ENCODE assay signal across 10 cellular contexts in genomic region chr4:118279920-118280432, GRCh38.
DNase-seq lines count a peak whose midpoint lies in the region; ATAC-seq and TF ChIP-seq lines count a peak whose summit lies in the region.
"Had no signal": no experiment of that assay in that cellular context is flagged by ENCODE, and none has a peak within 500 bp of the region (broad histone marks: within the 10 kb centered on the region; RNA-seq: fewer than 3 reads in every experiment).

No MANE protein-coding gene starts in this region.

- H3K36me3 Mint-ChIP-seq in glutamatergic neuron (ENCODE audit: unreplicated experiment), result no peaks in the 10 kb centered on the region
- peaks cover 45 to 57% of the 10 kb centered on the region in 2 donors for H3K36me3 Mint-ChIP-seq in stimulated activated naive B cell treated with anti-CD40 and anti-IgM and Interleukin-4, amounts not matched to agents 10 μg/mL and 1 μg/mL and 100 μg/mL, for 72 hours

- no peak for ATAC-seq in SK-N-SH treated with all-trans-retinoic acid at 6 μM for 48 hours
- no peak for ATAC-seq in stimulated activated naive B cell treated with anti-CD40 and anti-IgM and Interleukin-4, amounts not matched to agents 10 μg/mL and 1 μg/mL and 100 μg/mL, for 72 hours (replicated peaks)
- no peak for ATAC-seq in HG03520 (IDR thresholded peaks at IDR 0.05; ENCODE audit: unreplicated experiment)

- peaks cover 5% of the 10 kb centered on the region for H3K9me3 Mint-ChIP-seq in glutamatergic neuron (ENCODE audit: unreplicated experiment)
- H3K9me3 Mint-ChIP-seq in stimulated activated naive B cell treated with anti-CD40 and anti-IgM and Interleukin-4, amounts not matched to agents 10 μg/mL and 1 μg/mL and 100 μg/mL, for 72 hours, result peaks cover 2 to 4% of the 10 kb centered on the region in 2 donors

- H3K4me3 ChIP-seq in SK-N-SH (ENCODE audit: low read depth in 2 of 2, low read length in 1 of 2), result peak overlapping the region; percentile 79 to 96

- H3K4me3 Mint-ChIP-seq in glutamatergic neuron (ENCODE audit: unreplicated experiment), result peak overlapping the region; percentile 90
- peak overlapping the region; percentile 90 to 94 for H3K4me3 Mint-ChIP-seq in stimulated activated naive B cell treated with anti-CD40 and anti-IgM and Interleukin-4, amounts not matched to agents 10 μg/mL and 1 μg/mL and 100 μg/mL, for 72 hours

- TF ChIP-seq CTCF in SK-N-SH (IDR thresholded peaks at IDR 0.05) (no peak), VCaP (conservative IDR thresholded peaks at IDR 0.05) (no peak), glutamatergic neuron (IDR thresholded peaks at IDR 0.05; ENCODE audit: partially characterized antibody, unreplicated experiment) (no peak)

- peak overlapping the region; percentile 93 for H3K9ac ChIP-seq in SK-N-SH

- TF ChIP-seq EP300 in SK-N-SH (IDR thresholded peaks at IDR 0.05; ENCODE audit: borderline replicate concordance in 1 of 2, low read depth in 1 of 2, low read length in 1 of 2), result no peak

- peaks cover 24 to 32% of the 10 kb centered on the region in 2 experiments for H3K36me3 ChIP-seq in SK-N-SH (replicated peaks in 1 of 2; ENCODE audit: control insufficient read depth in 1 of 2, insufficient read depth in 2 of 2, low read length in 1 of 2)

- peaks cover 27% of the 10 kb centered on the region for H4K20me1 ChIP-seq in SK-N-SH (ENCODE audit: insufficient read depth)

- peaks cover 41% of the 10 kb centered on the region for H3F3A ChIP-seq in SK-N-SH (replicated peaks; ENCODE audit: insufficient read depth)

- CTCF ChIA-PET in SK-N-SH (lab: Yijun Ruan, JAX), result interaction anchor here (0.7 to 6.7 kb wide), 6 partner anchors 20 to 231 kb away, joined by 3 to 69 read pairs (median 3); partner anchors contain the start of gene PRSS12

- no peaks in the 10 kb centered on the region for H3K9me2 ChIP-seq in SK-N-SH

- H3K27ac ChIP-seq in SK-N-SH (ENCODE audit: low read depth in 2 of 2, low read length in 1 of 2) (peak overlapping the region; percentile 74 to 94), VCaP (peak overlapping the region; percentile 96)

- H3K9me3 ChIP-seq in SK-N-SH, result no peaks in the 10 kb centered on the region

- DNase-seq in SK-N-SH, result no peak
- DNase-seq in glutamatergic neuron, result no peak
- no peak for DNase-seq in stimulated activated naive B cell treated with anti-CD40 and anti-IgM and Interleukin-4, amounts not matched to agents 10 μg/mL and 1 μg/mL and 100 μg/mL, for 72 hours
- no peak for DNase-seq in H4 (ENCODE audit: low spot score)
- no peak for DNase-seq in anterior cingulate cortex (lab: John Stamatoyannopoulos, UW)
- DNase-seq: hippocampal formation, NCI-H526 had no signal

- WGBS in SK-N-SH (ENCODE audit: low lambda C conversion rate), result 6% methylated on average over 2 of the region's 2 CpGs

- H3K27me3 ChIP-seq in SK-N-SH (ENCODE audit: insufficient read depth), result no peaks in the 10 kb centered on the region

- POLR2A ChIA-PET in SK-N-SH (lab: Yijun Ruan, JAX), result interaction anchor here (0.6 to 1.0 kb wide), 2 partner anchors 73 to 463 kb away, joined by 3 to 8 read pairs; partner anchors contain the start of gene PRSS12

- H3K4me2 ChIP-seq in SK-N-SH, result peak overlapping the region; percentile 78

- TF ChIP-seq RAD21 in SK-N-SH (IDR thresholded peaks at IDR 0.05; ENCODE audit: low read length), result no peak

- H3K27ac Mint-ChIP-seq in glutamatergic neuron (ENCODE audit: unreplicated experiment), result peak overlapping the region; percentile 97
- H3K27ac Mint-ChIP-seq in stimulated activated naive B cell treated with anti-CD40 and anti-IgM and Interleukin-4, amounts not matched to agents 10 μg/mL and 1 μg/mL and 100 μg/mL, for 72 hours, result peak overlapping the region; percentile 99

- peaks cover 6% of the 10 kb centered on the region for H3K27me3 Mint-ChIP-seq in glutamatergic neuron (ENCODE audit: unreplicated experiment)
- no peaks in the 10 kb centered on the region for H3K27me3 Mint-ChIP-seq in stimulated activated naive B cell treated with anti-CD40 and anti-IgM and Interleukin-4, amounts not matched to agents 10 μg/mL and 1 μg/mL and 100 μg/mL, for 72 hours

- H3K4me1 ChIP-seq in SK-N-SH (ENCODE audit: control insufficient read depth in 1 of 2, insufficient read depth in 2 of 2, low read depth in 1 of 2, low read length in 1 of 2), result peaks cover 10 to 21% of the 10 kb centered on the region in 2 experiments; a peak in 3 of 4 replicates

- peaks cover 30% of the 10 kb centered on the region for H3K79me2 ChIP-seq in SK-N-SH (ENCODE audit: insufficient read depth)

- peaks cover 28% of the 10 kb centered on the region for H3K4me1 Mint-ChIP-seq in glutamatergic neuron (ENCODE audit: low read depth, unreplicated experiment)
- H3K4me1 Mint-ChIP-seq in stimulated activated naive B cell treated with anti-CD40 and anti-IgM and Interleukin-4, amounts not matched to agents 10 μg/mL and 1 μg/mL and 100 μg/mL, for 72 hours, result peaks cover 22 to 55% of the 10 kb centered on the region in 2 donors

- no peak overlapping the region for H2AFZ ChIP-seq in SK-N-SH (ENCODE audit: low read depth)

TF ChIP-seq in SK-N-SH, 30 proteins besides CTCF, POLR2A, EP300 and RAD21:
- TF ChIP-seq POLR2AphosphoS5 (IDR thresholded peaks at IDR 0.05; ENCODE audit: low read depth, low read length), result peak; percentile 14; the same call in 1 of the 2 replicates
- TF ChIP-seq JUND (IDR thresholded peaks at IDR 0.05), result peak; percentile 8; the same call in 1 of the 2 replicates
- TF ChIP-seq MXI1 (IDR thresholded peaks at IDR 0.05; ENCODE audit: low read depth, low read length), result peak; percentile 40; the same call in 1 of the 2 replicates
- no peak for TF ChIP-seq FOXM1 (IDR thresholded peaks at IDR 0.05; ENCODE audit: low read depth)
TF ChIP-seq in SK-N-SH: peak in this region for 3.

TF ChIP-seq in SK-N-SH treated with all-trans-retinoic acid at 6 μM for 48 hours, 23 proteins besides CTCF, POLR2A, EP300 and RAD21 (continues in another document):
- TF ChIP-seq TCF4 (CRISPR knock-in tag; IDR thresholded peaks at IDR 0.05; ENCODE audit: borderline replicate concordance), result no peak
- no peak for TF ChIP-seq PATZ1 (CRISPR knock-in tag; IDR thresholded peaks at IDR 0.05; ENCODE audit: borderline replicate concordance)
- TF ChIP-seq ESRRG (CRISPR knock-in tag; IDR thresholded peaks at IDR 0.05), result no peak
- no peak for TF ChIP-seq ZFP30 (CRISPR knock-in tag; IDR thresholded peaks at IDR 0.05)
- no peak for TF ChIP-seq RARB (CRISPR knock-in tag; IDR thresholded peaks at IDR 0.05)
- TF ChIP-seq BACH2 (CRISPR knock-in tag; IDR thresholded peaks at IDR 0.05; ENCODE audit: borderline replicate concordance), result no peak
- no peak for TF ChIP-seq ISL1 (CRISPR knock-in tag; IDR thresholded peaks at IDR 0.05)
- TF ChIP-seq ZNF565 (CRISPR knock-in tag; conservative IDR thresholded peaks at IDR 0.05; ENCODE audit: low read depth), result no peak
- TF ChIP-seq ZFP3 (CRISPR knock-in tag; IDR thresholded peaks at IDR 0.05), result no peak
- no peak for TF ChIP-seq ZC3H10 (CRISPR knock-in tag; IDR thresholded peaks at IDR 0.05)
- TF ChIP-seq TOX (CRISPR knock-in tag; IDR thresholded peaks at IDR 0.05; ENCODE audit: borderline replicate concordance), result no peak
- no peak for TF ChIP-seq CREB5 (CRISPR knock-in tag; IDR thresholded peaks at IDR 0.05; ENCODE audit: low read depth)
- TF ChIP-seq POU6F1 (CRISPR knock-in tag; IDR thresholded peaks at IDR 0.05; ENCODE audit: borderline replicate concordance, low read depth), result no peak
